ENCODE assay signal across 30 cellular contexts in genomic region chr19:50280983-50281382, GRCh38. TPM values are rescaled to one million over a fixed set of nuclear protein-coding genes. Genes with fewer than 3 reads are reported as not detected.
"Had no signal": no experiment of that assay in that cellular context is flagged by ENCODE, and none has a peak within 500 bp of the region (broad histone marks: within the 10 kb centered on the region; RNA-seq: fewer than 3 reads in every experiment).

No MANE protein-coding gene starts in this region.

- H3K27me3 ChIP-seq: neutrophil, pancreas, right lobe of liver, testis, transverse colon, upper lobe of right lung, uterus had no signal

- DNase-seq: naive B cell; naive thymus-derived CD8-positive, alpha-beta T cell; nephron progenitor cell; nucleus accumbens; pancreas; psoas muscle; right cardiac atrium; right lobe of liver; sigmoid colon; small intestine; stimulated activated CD4-positive, alpha-beta T cell treated with anti-CD3 and anti-CD28 coated beads, Interleukin-15, amount 100 ng/mL, for 24 hours; stimulated activated CD4-positive, alpha-beta T cell treated with anti-CD3 and anti-CD28 coated beads, Interleukin-2, amount 100 ng/mL, for 24 hours; stimulated activated CD4-positive, alpha-beta T cell treated with anti-CD3 and anti-CD28 coated beads, Interleukin-2, amount 100 ng/mL, for 48 hours; stimulated activated CD4-positive, alpha-beta T cell treated with anti-CD3 and anti-CD28 coated beads, Interleukin-4, amount 100 ng/mL, for 24 hours; stimulated activated naive CD4-positive, alpha-beta T cell; stimulated activated naive CD8-positive, alpha-beta T cell treated with anti-CD3 and anti-CD28 coated beads, Interleukin-15, amount 100 ng/mL, for 72 hours; stimulated activated naive CD8-positive, alpha-beta T cell treated with anti-CD3 and anti-CD28 coated beads, Interleukin-15, Interleukin-2, amounts not matched to agents 100 U/mL and 50 U/mL, for 24 hours; substantia nigra; testis; tibial artery; transverse colon; upper lobe of right lung; uterus had no signal

- H3K27ac ChIP-seq: neutrophil, pancreas, psoas muscle, right lobe of liver, sigmoid colon, suprapubic skin, testis, tibial artery, transverse colon, upper lobe of right lung, uterus had no signal

- H3K4me3 ChIP-seq: pancreas, psoas muscle, right lobe of liver, sigmoid colon, suprapubic skin, testis, tibial artery, transverse colon, upper lobe of right lung, uterus had no signal

- H3K4me3 Mint-ChIP-seq: naive B cell; naive thymus-derived CD8-positive, alpha-beta T cell; natural killer cell treated with Interleukin-12 subunit alpha and Interleukin-12 subunit beta and Interleukin-15 and Interleukin-18, amount 100 ng/mL, for 72 hours; nephron progenitor cell; neural crest cell; stimulated activated effector memory CD8-positive, alpha-beta T cell treated with anti-CD3 and anti-CD28 coated beads, Interleukin-12 subunit alpha, Interleukin-12 subunit beta, amount 100 ng/mL, for 72 hours; stimulated activated naive CD8-positive, alpha-beta T cell treated with anti-CD3 and anti-CD28 coated beads, Interleukin-15, amount 100 ng/mL, for 72 hours; type B pancreatic cell had no signal

- H3K4me1 ChIP-seq: pancreas, psoas muscle, right lobe of liver, sigmoid colon, suprapubic skin, testis, tibial artery, transverse colon, upper lobe of right lung, uterus had no signal

- ATAC-seq: naive thymus-derived CD8-positive, alpha-beta T cell; pancreas; stimulated activated naive CD8-positive, alpha-beta T cell treated with anti-CD3 and anti-CD28 coated beads, Interleukin-15, amount 100 ng/mL, for 72 hours; stimulated activated naive CD8-positive, alpha-beta T cell treated with anti-CD3 and anti-CD28 coated beads, Interleukin-15, Interleukin-2, amounts not matched to agents 100 U/mL and 50 U/mL, for 24 hours had no signal

- H3K36me3 ChIP-seq: neutrophil, sigmoid colon, upper lobe of right lung, uterus had no signal

- H3K36me3 Mint-ChIP-seq: stimulated activated effector memory CD8-positive, alpha-beta T cell treated with anti-CD3 and anti-CD28 coated beads, Interleukin-12 subunit alpha, Interleukin-12 subunit beta, amount 100 ng/mL, for 72 hours had no signal

- H3K4me1 Mint-ChIP-seq: neural crest cell; stimulated activated effector memory CD8-positive, alpha-beta T cell treated with anti-CD3 and anti-CD28 coated beads, Interleukin-12 subunit alpha, Interleukin-12 subunit beta, amount 100 ng/mL, for 72 hours; stimulated activated naive CD8-positive, alpha-beta T cell treated with anti-CD3 and anti-CD28 coated beads, Interleukin-15, amount 100 ng/mL, for 72 hours had no signal

- H3K27me3 Mint-ChIP-seq: progenitor cell of endocrine pancreas, type B pancreatic cell had no signal

- H3K27ac Mint-ChIP-seq: natural killer cell treated with Interleukin-12 subunit alpha and Interleukin-12 subunit beta and Interleukin-15 and Interleukin-18, amount 100 ng/mL, for 72 hours; nephron progenitor cell; progenitor cell of endocrine pancreas; stimulated activated effector memory CD8-positive, alpha-beta T cell treated with anti-CD3 and anti-CD28 coated beads, Interleukin-12 subunit alpha, Interleukin-12 subunit beta, amount 100 ng/mL, for 72 hours; stimulated activated naive CD8-positive, alpha-beta T cell treated with anti-CD3 and anti-CD28 coated beads, Interleukin-15, amount 100 ng/mL, for 72 hours; type B pancreatic cell had no signal

- H3K9me3 ChIP-seq: neutrophil, pancreas, suprapubic skin, testis, tibial artery, upper lobe of right lung, uterus had no signal

RNA-seq across cellular contexts. Expression of gene KCNC3, which starts 48.2 kb away (rescaled TPM):
- polyA plus RNA-seq: naive thymus-derived CD8-positive, alpha-beta T cell had no signal
